10 cellular contexts compared by ENCODE assay signal in the genomic region with DNA sequence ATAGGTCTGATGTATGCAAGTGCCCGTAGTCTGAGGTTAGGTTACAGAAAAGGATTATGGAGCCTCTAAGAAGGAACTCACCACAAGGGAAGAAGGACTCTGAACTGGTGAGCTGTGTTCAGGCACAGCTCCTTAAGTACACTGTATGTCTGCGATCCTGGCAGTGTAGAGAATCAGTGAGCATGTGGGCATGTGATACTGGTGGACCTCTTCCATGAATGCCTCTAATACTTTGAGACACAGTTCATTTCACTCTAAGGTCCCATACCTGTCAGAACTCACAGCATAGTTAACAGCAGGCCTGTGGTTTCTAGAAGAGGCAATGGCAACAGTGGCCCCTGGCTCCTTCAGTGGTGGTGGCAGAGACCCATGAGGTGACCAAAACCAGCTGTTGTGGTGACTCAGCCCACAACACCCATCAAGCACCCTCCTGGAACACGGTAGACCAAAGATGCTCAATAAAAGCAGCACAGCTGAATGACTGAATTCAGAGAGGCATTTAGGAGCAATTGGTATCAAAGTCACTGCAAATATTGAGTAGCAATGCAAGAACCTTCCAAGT. TPM values are rescaled to one million over a fixed set of nuclear protein-coding genes. Genes with fewer than 3 reads are reported as not detected.
DNase-seq lines count a peak whose midpoint lies in the region; ATAC-seq, FAIRE-seq and TF ChIP-seq lines count a peak whose summit lies in the region.
"Had no signal": no experiment of that assay in that cellular context is flagged by ENCODE, and none has a peak within 500 bp of the region (broad histone marks: within the 10 kb centered on the region; RNA-seq: fewer than 3 reads in every experiment).

No MANE protein-coding gene starts in this region.

- no peaks in the 10 kb centered on the region for H3K4me1 Mint-ChIP-seq in T-cell

- POLR2A ChIA-PET in GM12878 (lab: Charles Lee) (interaction anchor here (0.6 to 1.9 kb wide), 3 partner anchors 93 to 295 kb away, joined by 3 to 5 read pairs (median 3); no protein-coding TSS in a partner anchor), T-cell (lab: Charles Lee) (no interaction called here)

- no peak for TF ChIP-seq EP300 in GM12878 (IDR thresholded peaks at IDR 0.05; ENCODE audit: borderline replicate concordance in 1 of 2, control insufficient read depth in 1 of 2, low read depth in 2 of 2, low read length in 2 of 2)

- H3K4me1 ChIP-seq in GM12878 (ENCODE audit: control insufficient read depth, insufficient read depth, low read length), result no peaks in the 10 kb centered on the region

- ATAC-seq in GM12878 (peak; percentile 78), T-cell (replicated peaks in 1 of 4) (no peak), GM21825 (IDR thresholded peaks at IDR 0.05; ENCODE audit: unreplicated experiment) (no peak), GM21367 (IDR thresholded peaks at IDR 0.05; ENCODE audit: unreplicated experiment) (no peak)
- ATAC-seq: naive thymus-derived CD4-positive, alpha-beta T cell had no signal

- H3K27ac ChIP-seq in GM12878 (ENCODE audit: control insufficient read depth, insufficient read depth), result no peak overlapping the region
- no peak overlapping the region for H3K27ac ChIP-seq in substantia nigra (ENCODE audit: low read depth, low read length, poor library complexity, severe bottlenecking)

- DNase-seq in stimulated activated CD4-positive, alpha-beta T cell treated with anti-CD3 and anti-CD28 coated beads, Interleukin-15, amount 100 ng/mL, for 24 hours, result peak; percentile 10
- no peak for DNase-seq in stimulated activated CD4-positive, alpha-beta T cell treated with anti-CD3 and anti-CD28 coated beads, Interleukin-4, amount 100 ng/mL, for 1 hour
- DNase-seq in HT1080 (ENCODE audit: low read depth), result peak; percentile 85
- DNase-seq in GM12878 (ENCODE audit: low read depth, low spot score), result peak; percentile 44
- no peak for DNase-seq in T-cell
- no peak for DNase-seq in substantia nigra (lab: John Stamatoyannopoulos, UW)
- DNase-seq: naive thymus-derived CD4-positive, alpha-beta T cell had no signal

- no peak overlapping the region for H2AFZ ChIP-seq in GM12878 (ENCODE audit: control insufficient read depth, low read depth, low read length)

- no peaks in the 10 kb centered on the region for H4K20me1 ChIP-seq in GM12878 (ENCODE audit: control insufficient read depth, insufficient read depth)

- no peak for TF ChIP-seq CTCF in GM12878 (IDR thresholded peaks at IDR 0.05 in 2 of 3, conservative IDR thresholded peaks at IDR 0.05 in 1 of 3; ENCODE audit: control insufficient read depth in 2 of 3, extremely low read depth in 1 of 3, insufficient read depth in 1 of 3, low read depth in 3 of 3, low read length in 3 of 3)

- SMC1A ChIA-PET in GM12878 (lab: Charles Lee; ENCODE audit: uncharacterized antibody, unreplicated experiment), result interaction anchor here (1.0 to 4.9 kb wide), 8 partner anchors 9 to 336 kb away, joined by 3 to 113 read pairs (median 6); no protein-coding TSS in a partner anchor

- CTCF ChIA-PET in GM12878 (lab: Yijun Ruan, JAX), result interaction anchor here (0.8 to 9.9 kb wide), 16 partner anchors 9 to 321 kb away, joined by 3 to 206 read pairs (median 4); no protein-coding TSS in a partner anchor
- CTCF ChIA-PET in T-cell (lab: Charles Lee), result interaction anchor here in 1 of 2 donors (0.5 to 1.3 kb wide), 3 partner anchors 52 to 833 kb away, joined by 3 to 5 read pairs (median 4); a partner anchor contains a TSS

- H3K27ac Mint-ChIP-seq in T-cell, result no peak overlapping the region
- H3K27ac Mint-ChIP-seq: naive thymus-derived CD4-positive, alpha-beta T cell had no signal

- no peaks in the 10 kb centered on the region for H3K36me3 Mint-ChIP-seq in T-cell
- H3K36me3 Mint-ChIP-seq: naive thymus-derived CD4-positive, alpha-beta T cell had no signal

- no peak overlapping the region for H3K4me3 ChIP-seq in GM12878

- no peak for FAIRE-seq in GM12878 (lab: Jason Lieb, UNC)

- no peaks in the 10 kb centered on the region for H3K27me3 Mint-ChIP-seq in T-cell
- H3K27me3 Mint-ChIP-seq: naive thymus-derived CD4-positive, alpha-beta T cell had no signal

- no peak overlapping the region for H3K4me3 Mint-ChIP-seq in T-cell
- H3K4me3 Mint-ChIP-seq: CD14-positive monocyte; naive thymus-derived CD4-positive, alpha-beta T cell had no signal

- no peak overlapping the region for H3K4me2 ChIP-seq in GM12878 (ENCODE audit: control insufficient read depth, insufficient read depth)

- no peaks in the 10 kb centered on the region for H3K27me3 ChIP-seq in GM12878 (replicated peaks in 1 of 2; ENCODE audit: control insufficient read depth in 2 of 2, insufficient read depth in 2 of 2, low read length in 1 of 2)

- BruUV-seq in GM12878 (replicated peaks; lab: Mats Ljungman, UMichigan), result no TSS peak

- intact Hi-C loops in GM12878 (cut with micrococcal nuclease; ENCODE audit: unreplicated experiment), result loop anchor here (5.0 to 10.0 kb wide), 3 partner anchors 64 to 336 kb away; a partner anchor contains a TSS

- H3K79me2 ChIP-seq in GM12878 (ENCODE audit: control insufficient read depth, insufficient read depth, low read length), result no peaks in the 10 kb centered on the region

- RAD21 ChIA-PET in GM12878 (lab: Charles Lee; ENCODE audit: unreplicated experiment), result interaction anchor here (0.7 to 3.9 kb wide), 10 partner anchors 9 to 332 kb away, joined by 3 to 116 read pairs (median 4); a partner anchor contains a TSS

- in situ Hi-C loops in GM12878 (cut with MboI), result loop anchor here (5.0 kb wide), 2 partner anchors 79 to 269 kb away; no protein-coding TSS in a partner anchor

- no peaks in the 10 kb centered on the region for H3K9me3 ChIP-seq in GM12878 (replicated peaks; ENCODE audit: control insufficient read depth, insufficient read depth, low read length)

- TF ChIP-seq POLR2A in GM12878 (IDR thresholded peaks at IDR 0.05; ENCODE audit: low read depth, low read length), result peak; percentile 88

- no peaks in the 10 kb centered on the region for H3K9me3 Mint-ChIP-seq in T-cell
- H3K9me3 Mint-ChIP-seq: CD14-positive monocyte; naive thymus-derived CD4-positive, alpha-beta T cell had no signal

- TF ChIP-seq RAD21 in GM12878 (IDR thresholded peaks at IDR 0.05; ENCODE audit: insufficient read depth, low read depth, low read length), result no peak

- H3K9ac ChIP-seq in GM12878 (ENCODE audit: control insufficient read depth, insufficient read depth, low read length), result no peak overlapping the region

- 3% methylated on average over 3 of the region's 3 CpGs for whole genome bisulfite sequencing in GM12878 (ENCODE audit: insufficient coverage, insufficient replicate concordance, low lambda C conversion rate, missing lambda C conversion rate)

- H3K36me3 ChIP-seq in GM12878 (ENCODE audit: control insufficient read depth in 2 of 2, insufficient read depth in 2 of 2, low read length in 1 of 2), result no peaks in the 10 kb centered on the region

RNA-seq across cellular contexts. Expression of a gene that starts 6.9 kb away (rescaled TPM):
- total RNA-seq in HT1080 (2014; rRNA removed; shearing (Covaris generic)), result not detected in 2 replicates
- polyA plus RNA-seq in HT1080 (2015; cell fraction: cytosol; rRNA removed), result not detected in 2 replicates
- polyA plus RNA-seq in HT1080 (2015; cell fraction: nucleus; rRNA removed), result not detected in 2 replicates
- total RNA-seq in GM12878 (2013; cell fraction: nucleolus; rRNA removed), result 0.10 TPM in 1 of 2 replicates, not detected in the other
- total RNA-seq in GM12878 (2014; rRNA removed) (not detected in 2 replicates), GM12878 (2014; rRNA removed; fragmentation: Illumina TruSeq; extraction: Trizol) (not detected in 2 replicates), GM12878 (2021) (not detected in 2 replicates), T-cell (not detected)
- not detected for polyA plus RNA-seq in GM12878 (2011; ENCODE audit: low read depth)
- polyA plus RNA-seq in GM12878 (2011; rRNA removed) (not detected in 2 replicates), GM12878 (2014; fragmentation: Illumina TruSeq; extraction: Trizol) (not detected in 2 replicates), GM12878 (2014; fragmentation: Nextera tagmentation; extraction: Ambion mirVana) (not detected), GM12878 (2014; rRNA removed) (not detected in 2 replicates), GM12878 (2016; fragmentation: Nextera tagmentation; extraction: Ambion mirVana) (not detected)
- polyA plus RNA-seq in GM12878 (2011; cell fraction: cytosol; rRNA removed), result not detected in 2 replicates
- 0.03 TPM in 1 of 2 replicates, not detected in the other for polyA plus RNA-seq in GM12878 (2011; cell fraction: nucleus; rRNA removed)
- polyA plus RNA-seq in GM12878 (2012), result not detected in 2 replicates
- polyA minus RNA-seq in GM12878 (2011; rRNA and poly(A)+ RNA removed), result 0.10 TPM in 1 of 2 replicates, not detected in the other
- polyA minus RNA-seq in GM12878 (2011; cell fraction: cytosol; rRNA and poly(A)+ RNA removed), result not detected in 2 replicates
- polyA minus RNA-seq in GM12878 (2011; cell fraction: nucleus; rRNA and poly(A)+ RNA removed), result not detected in 2 replicates
- total RNA-seq: naive thymus-derived CD4-positive, alpha-beta T cell had no signal
- polyA plus RNA-seq: CD14-positive monocyte; naive thymus-derived CD4-positive, alpha-beta T cell had no signal

RNA-seq across cellular contexts. Expression of a gene that starts 52.9 kb away (rescaled TPM):
- 3.5 and 6.9 TPM in 2 replicates for total RNA-seq in HT1080 (2014; rRNA removed; shearing (Covaris generic))
- 10.7 and 11.9 TPM in 2 replicates for polyA plus RNA-seq in HT1080 (2015; cell fraction: cytosol; rRNA removed)
- polyA plus RNA-seq in HT1080 (2015; cell fraction: nucleus; rRNA removed), result 12.8 and 14.3 TPM in 2 replicates
- total RNA-seq in GM12878 (2013; cell fraction: nucleolus; rRNA removed), result 21.4 and 23.0 TPM in 2 replicates
- total RNA-seq in GM12878 (2014; rRNA removed) (4.7 and 5.6 TPM in 2 replicates), GM12878 (2014; rRNA removed; fragmentation: Illumina TruSeq; extraction: Trizol) (4.7 and 5.4 TPM in 2 replicates), GM12878 (2021) (10.2 and 15.1 TPM in 2 replicates), T-cell (10 to 100 TPM; 10.1 to 20.9 (median 17.3) TPM)
- 10.5 TPM for polyA plus RNA-seq in GM12878 (2011; ENCODE audit: low read depth)
- polyA plus RNA-seq in GM12878 (2011; rRNA removed) (17.4 and 28.7 TPM in 2 replicates), GM12878 (2014; fragmentation: Illumina TruSeq; extraction: Trizol) (10.6 and 12.9 TPM in 2 replicates), GM12878 (2014; fragmentation: Nextera tagmentation; extraction: Ambion mirVana) (1 to 10 TPM; 7.7 to 7.9 TPM), GM12878 (2014; rRNA removed) (10.5 and 11.5 TPM in 2 replicates), GM12878 (2016; fragmentation: Nextera tagmentation; extraction: Ambion mirVana) (10 to 100 TPM; 12.6 to 14.3 TPM)
- 33.7 and 34.0 TPM in 2 replicates for polyA plus RNA-seq in GM12878 (2011; cell fraction: cytosol; rRNA removed)
- polyA plus RNA-seq in GM12878 (2011; cell fraction: nucleus; rRNA removed), result 19.1 and 31.7 TPM in 2 replicates
- 10.8 and 15.4 TPM in 2 replicates for polyA plus RNA-seq in GM12878 (2012)
- polyA minus RNA-seq in GM12878 (2011; rRNA and poly(A)+ RNA removed), result 25.3 and 34.6 TPM in 2 replicates
- polyA minus RNA-seq in GM12878 (2011; cell fraction: cytosol; rRNA and poly(A)+ RNA removed), result 6.5 and 7.5 TPM in 2 replicates
- polyA minus RNA-seq in GM12878 (2011; cell fraction: nucleus; rRNA and poly(A)+ RNA removed), result 11.6 and 12.0 TPM in 2 replicates

Comparison
In these comparisons a context has a peak if more than half of its experiments do, and no peak if none do; other contexts are left out.
1. DNase-seq: peak in stimulated activated CD4-positive, alpha-beta T cell treated with anti-CD3 and anti-CD28 coated beads, Interleukin-15, amount 100 ng/mL, for 24 hours (single experiment), HT1080 (single experiment) and GM12878 (single experiment); none in stimulated activated CD4-positive, alpha-beta T cell treated with anti-CD3 and anti-CD28 coated beads, Interleukin-4, amount 100 ng/mL, for 1 hour (single experiment), T-cell (0 of 34) and substantia nigra (0 of 49).